Comparison of ENCODE assay signal across 17 cellular contexts in genomic region chr3:148682997-148683396, GRCh38. TPM values are rescaled to one million over a fixed set of nuclear protein-coding genes. Genes with fewer than 3 reads are reported as not detected.
"Had no signal": no experiment of that assay in that cellular context is flagged by ENCODE, and none has a peak within 500 bp of the region (broad histone marks: within the 10 kb centered on the region; RNA-seq: fewer than 3 reads in every experiment).

No MANE protein-coding gene starts in this region.

- H3K27ac ChIP-seq: dorsolateral prefrontal cortex, spleen, tibial artery, upper lobe of left lung, vagina had no signal

- H3K4me1 ChIP-seq: spleen, tibial artery, upper lobe of left lung, vagina had no signal

- H3K36me3 ChIP-seq: spleen, tibial artery, upper lobe of left lung, vagina had no signal

- H3K4me3 ChIP-seq: dorsolateral prefrontal cortex, mucosa of descending colon, spleen, tibial artery, upper lobe of left lung, vagina had no signal

- DNase-seq: cortex of kidney; effector CD8-positive, alpha-beta T cell; foreskin melanocyte; head of caudate nucleus; hypothalamus; mucosa of descending colon; naive thymus-derived CD8-positive, alpha-beta T cell; spleen; stimulated activated CD4-positive, alpha-beta T cell treated with anti-CD3 and anti-CD28 coated beads, Interleukin-15, amount 100 ng/mL, for 24 hours; stimulated activated CD4-positive, alpha-beta T cell treated with anti-CD3 and anti-CD28 coated beads, Interleukin-1b, Interleukin-23, amount 100 ng/mL, for 48 hours; stimulated activated CD4-positive, alpha-beta T cell treated with anti-CD3 and anti-CD28 coated beads, Interleukin-4, amount 100 ng/mL, for 24 hours; tibial artery; upper lobe of left lung had no signal

- H3K9me3 ChIP-seq: mucosa of descending colon, spleen, tibial artery, upper lobe of left lung, vagina had no signal

- H3K27me3 ChIP-seq: dorsolateral prefrontal cortex, spleen, tibial artery, upper lobe of left lung, vagina had no signal

- ATAC-seq: mucosa of descending colon; naive thymus-derived CD8-positive, alpha-beta T cell; sciatic nerve; stimulated activated memory B cell treated with anti-CD40 and anti-IgM and Interleukin-4, amounts not matched to agents 10 μg/mL and 1 μg/mL and 100 μg/mL, for 72 hours had no signal

RNA-seq across cellular contexts. Expression of gene AGTR1, which starts 14.7 kb away (rescaled TPM):
- total RNA-seq: naive thymus-derived CD8-positive, alpha-beta T cell had no signal
- polyA plus RNA-seq: naive thymus-derived CD8-positive, alpha-beta T cell had no signal
